1 cellular context compared by ENCODE assay signal in genomic region chr10:13337827-13338196, GRCh38.
A peak's percentile ranks its signal among the peaks of the same experiment; 100 is the strongest.
TF ChIP-seq lines count a peak whose summit lies in the region.

No MANE protein-coding gene starts in this region.

TF ChIP-seq in H1, 55 proteins besides CTCF, POLR2A, EP300 and RAD21:
- TF ChIP-seq POLR2AphosphoS5 (IDR thresholded peaks at IDR 0.05; ENCODE audit: low read depth, low read length): peak; percentile 69; the same call in 1 of the 2 replicates
- no peak for TF ChIP-seq FOSL1 (IDR thresholded peaks at IDR 0.05; ENCODE audit: insufficient read depth, low read depth, low read length)
